In the genomic region with DNA sequence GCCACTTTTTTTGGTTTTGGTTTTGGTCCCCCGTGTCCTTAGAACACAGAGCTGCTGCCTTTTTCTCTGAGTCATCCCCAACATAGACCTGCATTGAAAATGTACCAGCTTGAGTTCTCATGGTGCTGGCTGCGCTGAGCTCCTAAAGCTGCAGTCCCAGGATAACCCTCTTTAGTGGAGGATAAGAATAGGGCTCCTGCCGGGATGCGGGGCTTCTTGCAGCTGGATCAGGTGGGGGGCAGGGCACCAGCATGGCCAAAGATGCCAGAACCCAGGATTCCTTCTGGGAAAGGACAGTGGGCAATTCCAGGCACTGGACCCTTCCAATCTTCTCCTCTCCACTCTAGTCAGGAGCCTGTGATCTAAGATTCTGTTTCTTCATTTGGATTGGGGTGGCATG, we compare ENCODE assay signal across 17 cellular contexts. TPM values are rescaled to one million over a fixed set of nuclear protein-coding genes. Genes with fewer than 3 reads are reported as not detected.
DNase-seq lines count a peak whose midpoint lies in the region; ATAC-seq, FAIRE-seq and TF ChIP-seq lines count a peak whose summit lies in the region.
"Had no signal": no experiment of that assay in that cellular context is flagged by ENCODE, and none has a peak within 500 bp of the region (broad histone marks: within the 10 kb centered on the region; RNA-seq: fewer than 3 reads in every experiment).

No MANE protein-coding gene starts in this region.

- no peak overlapping the region for H3K27ac ChIP-seq in HEK293 (ENCODE audit: extremely low read depth, low read depth, low read length)
- H3K27ac ChIP-seq in H1 (ENCODE audit: low read depth, low read length): no peak overlapping the region
- H3K27ac ChIP-seq: BLaER1, GM23248 had no signal

- no peak for TF ChIP-seq EP300 in H1 (IDR thresholded peaks at IDR 0.05; ENCODE audit: borderline replicate concordance in 1 of 2, low read depth in 2 of 2, low read length in 2 of 2)

- POLR2A ChIA-PET in HEK293 (lab: Yijun Ruan, JAX) (no interaction called here), H1 (lab: Charles Lee; ENCODE audit: partially characterized antibody) (interaction anchor here (0.5 to 1.9 kb wide), 8 partner anchors 9 to 942 kb away, joined by 3 to 8 read pairs (median 4); no protein-coding TSS in a partner anchor)
- POLR2A ChIA-PET in activated CD4-positive, alpha-beta T cell treated with anti-CD3 and anti-CD28 coated beads, Interleukin-2, amount 10 ng/mL, durations not matched to agents 7 days and 5 days (lab: Charles Lee): no interaction called here

- peak overlapping the region; percentile 95; the same call in 1 of the 2 replicates for H2AK5ac ChIP-seq in H1 (ENCODE audit: low read depth, low read length)

- no peak for TF ChIP-seq POLR2A in H1 (IDR thresholded peaks at IDR 0.05; ENCODE audit: control extremely low read depth in 1 of 2, low read depth in 2 of 2, low read length in 2 of 2)

- H3K4me1 Mint-ChIP-seq in T-helper 1 cell treated with Interleukin-12 subunit alpha and Interleukin-12 subunit beta and Interleukin-4 antibody, amounts not matched to agents 30 μg/mL and 1 μg/mL, for 36 hours (ENCODE audit: low read depth): peaks cover 8% of the 10 kb centered on the region
- H3K4me1 Mint-ChIP-seq in activated CD4-positive, alpha-beta T cell treated with anti-CD3 and anti-CD28 coated beads, Interleukin-2, amount 10 ng/mL, durations not matched to agents 7 days and 5 days: peaks cover 6% of the 10 kb centered on the region
- H3K4me1 Mint-ChIP-seq: CD4-positive, alpha-beta memory T cell had no signal

- ATAC-seq in GM21528 (IDR thresholded peaks at IDR 0.05; ENCODE audit: low FRiP score, unreplicated experiment): no peak

- CTCF ChIA-PET in HEK293 (lab: Yijun Ruan, JAX): no interaction called here
- CTCF ChIA-PET in H1 (lab: Charles Lee; ENCODE audit: partially characterized antibody): interaction anchor here (10.0 kb wide), 1 partner anchor 12 kb away, joined by 62 read pairs; no protein-coding TSS in a partner anchor
- CTCF ChIA-PET in activated CD4-positive, alpha-beta T cell treated with anti-CD3 and anti-CD28 coated beads, Interleukin-2, amount 10 ng/mL, durations not matched to agents 7 days and 5 days (lab: Charles Lee): interaction anchor here (0.5 kb wide), 1 partner anchor 184 kb away, joined by 3 read pairs; no protein-coding TSS in a partner anchor

- peak overlapping the region; percentile 19 to 47; a peak in 3 of 4 replicates for H3K4me2 ChIP-seq in H1 (ENCODE audit: insufficient read depth in 1 of 2, low read depth in 2 of 2, low read length in 2 of 2)
- H3K4me2 ChIP-seq: BLaER1 had no signal

- FAIRE-seq in H1 (lab: Jason Lieb, UNC): no peak

- H3K36me3 ChIP-seq in HEK293 (ENCODE audit: control insufficient read depth in 2 of 2, insufficient read depth in 1 of 2, low read length in 2 of 2): no peaks in the 10 kb centered on the region
- no peaks in the 10 kb centered on the region for H3K36me3 ChIP-seq in H1 (ENCODE audit: control insufficient read depth in 2 of 4, insufficient read depth in 4 of 4, low read length in 3 of 4)
- H3K36me3 ChIP-seq: BLaER1 had no signal

- no peak overlapping the region for H2AFZ ChIP-seq in H1 (ENCODE audit: low read length)
- H2AFZ ChIP-seq: GM23248 had no signal

- TF ChIP-seq RAD21 in H1 (IDR thresholded peaks at IDR 0.05 in 1 of 2, conservative IDR thresholded peaks at IDR 0.05 in 1 of 2; ENCODE audit: low read depth in 2 of 2, low read length in 2 of 2): no peak

- no peak overlapping the region for H3K56ac ChIP-seq in H1 (replicated peaks; ENCODE audit: insufficient read length, low read depth, low read length)

- H4K91ac ChIP-seq in H1 (replicated peaks; ENCODE audit: insufficient read length, low read length): no peak overlapping the region

- H3K4me1 ChIP-seq in HEK293 (ENCODE audit: control insufficient read depth, insufficient read depth, low read length): peaks cover 3% of the 10 kb centered on the region; the same call in 1 of the 2 replicates
- H3K4me1 ChIP-seq in H1 (replicated peaks in 1 of 4; ENCODE audit: control insufficient read depth in 3 of 4, insufficient read depth in 4 of 4, low read length in 3 of 4): peaks cover 3 to 21% (median 9%) of the 10 kb centered on the region in 4 experiments

- H3K36me3 Mint-ChIP-seq in T-helper 1 cell treated with Interleukin-12 subunit alpha and Interleukin-12 subunit beta and Interleukin-4 antibody, amounts not matched to agents 30 μg/mL and 1 μg/mL, for 36 hours (ENCODE audit: low read depth): no peaks in the 10 kb centered on the region
- H3K36me3 Mint-ChIP-seq in activated CD4-positive, alpha-beta T cell treated with anti-CD3 and anti-CD28 coated beads, Interleukin-2, amount 10 ng/mL, durations not matched to agents 7 days and 5 days (ENCODE audit: low read depth): no peaks in the 10 kb centered on the region
- H3K36me3 Mint-ChIP-seq: CD4-positive, alpha-beta memory T cell had no signal

- H3K27ac Mint-ChIP-seq in T-helper 1 cell treated with Interleukin-12 subunit alpha and Interleukin-12 subunit beta and Interleukin-4 antibody, amounts not matched to agents 30 μg/mL and 1 μg/mL, for 36 hours: peak overlapping the region; percentile 20
- H3K27ac Mint-ChIP-seq in activated CD4-positive, alpha-beta T cell treated with anti-CD3 and anti-CD28 coated beads, Interleukin-2, amount 10 ng/mL, durations not matched to agents 7 days and 5 days: no peak overlapping the region
- H3K27ac Mint-ChIP-seq: CD14-positive monocyte; CD4-positive, alpha-beta memory T cell had no signal

- peak overlapping the region; percentile 78 for H3K18ac ChIP-seq in H1 (ENCODE audit: extremely low read depth, low read length)

- no peaks in the 10 kb centered on the region for H3K27me3 ChIP-seq in H1 (replicated peaks in 1 of 4; ENCODE audit: control insufficient read depth in 3 of 4, extremely low read depth in 1 of 4, insufficient read depth in 3 of 4, low read length in 3 of 4)

- WGBS in H1 (ENCODE audit: extremely low coverage in 1 of 2, insufficient coverage in 1 of 2, insufficient read length in 1 of 2, insufficient replicate concordance in 2 of 2, low coverage in 1 of 2, low lambda C conversion rate in 2 of 2, missing lambda C conversion rate in 1 of 2), 2 experiments: 85% methylated on average over 4 of the region's 4 CpGs; no CpG with 5 or more reads in 1 of the 2 experiments

- no peak overlapping the region for H3K23ac ChIP-seq in H1 (ENCODE audit: insufficient read length)

- peaks cover 9% of the 10 kb centered on the region; the same call in 1 of the 2 replicates for H3K23me2 ChIP-seq in H1 (ENCODE audit: low read depth, low read length)

- H3K4me3 Mint-ChIP-seq in T-helper 1 cell treated with Interleukin-12 subunit alpha and Interleukin-12 subunit beta and Interleukin-4 antibody, amounts not matched to agents 30 μg/mL and 1 μg/mL, for 36 hours: no peak overlapping the region
- no peak overlapping the region for H3K4me3 Mint-ChIP-seq in activated CD4-positive, alpha-beta T cell treated with anti-CD3 and anti-CD28 coated beads, Interleukin-2, amount 10 ng/mL, durations not matched to agents 7 days and 5 days
- H3K4me3 Mint-ChIP-seq: CD14-positive monocyte; CD4-positive, alpha-beta memory T cell; H9 had no signal

- TF ChIP-seq CTCF in HEK293 (tag by site-specific recombination; IDR thresholded peaks at IDR 0.05) (no peak), H1 (IDR thresholded peaks at IDR 0.05; ENCODE audit: control extremely low read depth in 1 of 3, insufficient read depth in 1 of 3, low read depth in 1 of 3, low read length in 3 of 3) (no peak)

- H3K79me1 ChIP-seq in H1 (ENCODE audit: low read depth, low read length): no peaks in the 10 kb centered on the region

- no peaks in the 10 kb centered on the region for H3K9me3 Mint-ChIP-seq in T-helper 1 cell treated with Interleukin-12 subunit alpha and Interleukin-12 subunit beta and Interleukin-4 antibody, amounts not matched to agents 30 μg/mL and 1 μg/mL, for 36 hours
- H3K9me3 Mint-ChIP-seq in activated CD4-positive, alpha-beta T cell treated with anti-CD3 and anti-CD28 coated beads, Interleukin-2, amount 10 ng/mL, durations not matched to agents 7 days and 5 days: no peaks in the 10 kb centered on the region
- H3K9me3 Mint-ChIP-seq: CD4-positive, alpha-beta memory T cell; H9 had no signal

- H2BK12ac ChIP-seq in H1 (ENCODE audit: low read depth, low read length): peak overlapping the region; percentile 35; the same call in 1 of the 2 replicates

- no peak overlapping the region for H4K8ac ChIP-seq in H1 (ENCODE audit: extremely low read depth, insufficient read depth, low read length)

- no peak overlapping the region for H2BK15ac ChIP-seq in H1 (ENCODE audit: low read length)

- no peaks in the 10 kb centered on the region for H3K9me3 ChIP-seq in HEK293 (ENCODE audit: control insufficient read depth, insufficient read depth, low read depth, low read length)
- H3K9me3 ChIP-seq in H1 (ENCODE audit: insufficient read depth in 2 of 2, low read depth in 1 of 2, low read length in 1 of 2): no peaks in the 10 kb centered on the region
- H3K9me3 ChIP-seq: BLaER1 had no signal

- H3K27me3 Mint-ChIP-seq in T-helper 1 cell treated with Interleukin-12 subunit alpha and Interleukin-12 subunit beta and Interleukin-4 antibody, amounts not matched to agents 30 μg/mL and 1 μg/mL, for 36 hours (ENCODE audit: low read depth): peaks cover 17% of the 10 kb centered on the region
- H3K27me3 Mint-ChIP-seq in activated CD4-positive, alpha-beta T cell treated with anti-CD3 and anti-CD28 coated beads, Interleukin-2, amount 10 ng/mL, durations not matched to agents 7 days and 5 days: peaks cover 13% of the 10 kb centered on the region

- H3K14ac ChIP-seq in H1 (ENCODE audit: insufficient read length): no peak overlapping the region

- H3K4ac ChIP-seq in H1 (replicated peaks; ENCODE audit: insufficient read length, low read depth, low read length): no peak overlapping the region

- peak overlapping the region; percentile 52 for H2BK5ac ChIP-seq in H1 (ENCODE audit: low read depth, low read length)

- H4K20me1 ChIP-seq in H1 (replicated peaks in 1 of 2; ENCODE audit: control insufficient read depth in 1 of 2, insufficient read depth in 2 of 2, low read length in 2 of 2): no peaks in the 10 kb centered on the region

- no peak for DNase-seq in T-helper 1 cell
- no peak for DNase-seq in H1 (ENCODE audit: low read depth in 1 of 2, low spot score in 2 of 2)
- DNase-seq in NCI-H524 treated with DMSO at 0.1 percent for 48 hours (lab: John Stamatoyannopoulos, UW): no peak
- DNase-seq in activated CD4-positive, alpha-beta T cell treated with anti-CD3 and anti-CD28 coated beads, Interleukin-2, amount 10 ng/mL, durations not matched to agents 7 days and 5 days: no peak
- DNase-seq: 8988T; CD4-positive, alpha-beta memory T cell; DMS79 treated with DMSO at 0.1 percent for 48 hours; GF-D8; GM23248; H9 had no signal

- no peak overlapping the region for H3K4me3 ChIP-seq in HEK293 (ENCODE audit: low read depth, low read length)
- no peak overlapping the region; a peak in 2 of 8 replicates for H3K4me3 ChIP-seq in H1 (ENCODE audit: extremely low read depth in 1 of 4, insufficient read depth in 2 of 4, low read depth in 3 of 4, low read length in 4 of 4)
- H3K4me3 ChIP-seq: BLaER1, GM23248 had no signal

- H3K79me2 ChIP-seq in H1 (ENCODE audit: control insufficient read depth in 1 of 2, insufficient read depth in 2 of 2, low read length in 2 of 2): no peaks in the 10 kb centered on the region

- H2BK20ac ChIP-seq in H1 (ENCODE audit: low read length): no peak overlapping the region

- H2BK120ac ChIP-seq in H1 (replicated peaks; ENCODE audit: low read depth, low read length): no peak overlapping the region

- no peak overlapping the region for H4K5ac ChIP-seq in H1 (ENCODE audit: insufficient read length, low read depth, low read length)

- no peak overlapping the region for H3K9ac ChIP-seq in H1 (replicated peaks in 1 of 4; ENCODE audit: extremely low read depth in 1 of 4, low read depth in 3 of 4, low read length in 3 of 4)
- H3K9ac ChIP-seq: BLaER1, GM23248 had no signal

RNA-seq across cellular contexts. Expression of a gene that starts 8.3 kb away (rescaled TPM):
- total RNA-seq in H1 (2021; fragmentation: NEBNext Ultra II Directional; extraction: Animal tissue kit (Norgen Biotek cat#: 25700)): 93.6 and 98.6 TPM in 2 replicates
- polyA plus RNA-seq in H1 (2011; rRNA removed): 33.6 and 46.8 TPM in 2 replicates
- polyA plus RNA-seq in H1 (2011; cell fraction: cytosol; rRNA removed): 32.3 TPM
- polyA plus RNA-seq in H1 (2011; cell fraction: nucleus; rRNA removed): 142 TPM
- polyA plus RNA-seq in H1 (2012, experiment 1 of 2): 64.3 to 76.7 TPM (median 69.8 TPM) in 4 replicates
- 44.8 TPM for polyA plus RNA-seq in H1 (2012, experiment 2 of 2)
- 45.6 TPM for polyA plus RNA-seq in H1 (2013, experiment 1 of 2)
- 39.5 TPM for polyA plus RNA-seq in H1 (2013, experiment 2 of 2)
- 24.7 and 34.6 TPM in 2 replicates for polyA minus RNA-seq in H1 (2011; rRNA and poly(A)+ RNA removed)
- 32.9 TPM for polyA minus RNA-seq in H1 (2011; cell fraction: cytosol; rRNA and poly(A)+ RNA removed)
- polyA minus RNA-seq in H1 (2011; cell fraction: nucleus; rRNA and poly(A)+ RNA removed): 44.5 TPM
- 10 to 100 TPM; 44.8 to 55.9 TPM for total RNA-seq in activated CD4-positive, alpha-beta T cell treated with anti-CD3 and anti-CD28 coated beads, Interleukin-2, amount 10 ng/mL, durations not matched to agents 7 days and 5 days

RNA-seq across cellular contexts. Expression of a gene that starts 29.6 kb away (rescaled TPM):
- total RNA-seq in H1 (2021; fragmentation: NEBNext Ultra II Directional; extraction: Animal tissue kit (Norgen Biotek cat#: 25700)): 11.9 and 12.1 TPM in 2 replicates
- polyA plus RNA-seq in H1 (2011; rRNA removed): 5.5 and 9.0 TPM in 2 replicates
- polyA plus RNA-seq in H1 (2011; cell fraction: cytosol; rRNA removed): 5.5 TPM
- polyA plus RNA-seq in H1 (2011; cell fraction: nucleus; rRNA removed): 11.0 TPM
- 9.2 to 11.7 TPM (median 11.1 TPM) in 4 replicates for polyA plus RNA-seq in H1 (2012, experiment 1 of 2)
- 12.5 TPM for polyA plus RNA-seq in H1 (2012, experiment 2 of 2)
- 8.5 TPM for polyA plus RNA-seq in H1 (2013, experiment 1 of 2)
- polyA plus RNA-seq in H1 (2013, experiment 2 of 2): 8.3 TPM
- polyA minus RNA-seq in H1 (2011; rRNA and poly(A)+ RNA removed): 4.7 and 10.4 TPM in 2 replicates
- 6.5 TPM for polyA minus RNA-seq in H1 (2011; cell fraction: cytosol; rRNA and poly(A)+ RNA removed)
- polyA minus RNA-seq in H1 (2011; cell fraction: nucleus; rRNA and poly(A)+ RNA removed): 4.9 TPM
- under 1 TPM in 1 of 2 experiments, not detected in 1; 0.08 TPM for total RNA-seq in activated CD4-positive, alpha-beta T cell treated with anti-CD3 and anti-CD28 coated beads, Interleukin-2, amount 10 ng/mL, durations not matched to agents 7 days and 5 days
- total RNA-seq: GM23248, HT1080 had no signal
- polyA plus RNA-seq: AG04450; CD14-positive monocyte; CD4-positive, alpha-beta memory T cell; GM23248 had no signal

Comparison
In these comparisons a context has a peak if more than half of its experiments do, and no peak if none do; other contexts are left out.
1. RNA of a gene that starts 29.6 kb away (total RNA-seq): 11.9 to 12.1 TPM in H1; 0.08 TPM in activated CD4-positive, alpha-beta T cell treated with anti-CD3 and anti-CD28 coated beads, Interleukin-2, amount 10 ng/mL, durations not matched to agents 7 days and 5 days; every median in the first group is over 10 times any median in the second.